ENCODE assay signal across 1 cellular context in the genomic region with DNA sequence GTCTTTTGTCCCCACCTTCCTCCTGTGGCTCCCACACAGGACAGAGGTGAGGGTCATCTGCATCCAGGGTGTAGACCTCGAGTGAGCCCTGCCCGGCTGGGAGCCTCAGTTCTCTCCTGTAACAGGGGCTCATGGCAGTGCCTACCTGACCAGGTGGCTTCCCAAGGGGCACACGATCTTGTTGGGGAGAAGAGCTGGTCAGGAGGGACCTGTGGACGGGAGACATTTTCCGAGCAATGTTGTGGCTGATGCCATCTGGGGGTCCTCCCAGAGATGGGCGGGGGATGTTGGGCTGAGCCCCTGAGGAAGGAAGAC.
TF ChIP-seq lines count a peak whose summit lies in the region.

No MANE protein-coding gene starts in this region.

TF ChIP-seq in HepG2, 621 proteins besides CTCF, POLR2A, EP300 and RAD21 (continues in another document):
- TF ChIP-seq, protein P1, sequence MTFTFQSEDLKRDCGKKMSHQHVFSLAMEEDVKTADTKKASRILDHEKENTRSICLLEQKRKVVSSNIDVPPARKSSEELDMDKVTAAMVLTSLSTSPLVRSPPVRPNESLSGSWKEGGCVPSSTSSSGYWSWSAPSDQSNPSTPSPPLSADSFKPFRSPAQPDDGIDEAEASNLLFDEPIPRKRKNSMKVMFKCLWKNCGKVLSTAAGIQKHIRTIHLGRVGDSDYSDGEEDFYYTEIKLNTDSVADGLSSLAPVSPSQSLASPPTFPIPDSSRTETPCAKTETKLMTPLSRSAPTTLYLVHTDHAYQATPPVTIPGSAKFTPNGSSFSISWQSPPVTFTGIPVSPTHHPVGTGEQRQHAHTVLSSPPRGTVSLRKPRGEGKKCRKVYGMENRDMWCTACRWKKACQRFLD (CRISPR knock-in tag; IDR thresholded peaks at IDR 0.05; ENCODE audit: borderline replicate concordance) = no peak
- TF ChIP-seq SNRNP70 (IDR thresholded peaks at IDR 0.05; ENCODE audit: low read depth, low read length) (no peak), HOXD1 (CRISPR knock-in tag; IDR thresholded peaks at IDR 0.05) (no peak), NBN (conservative IDR thresholded peaks at IDR 0.05) (no peak), RAD51 (IDR thresholded peaks at IDR 0.05; ENCODE audit: borderline replicate concordance) (no peak), MAFK (conservative IDR thresholded peaks at IDR 0.05 in 1 of 2, IDR thresholded peaks at IDR 0.05 in 1 of 2; ENCODE audit: low read length in 2 of 2) (no peak), MED1 (CRISPR knock-in tag; IDR thresholded peaks at IDR 0.05) (no peak), MYC (CRISPR knock-in tag; IDR thresholded peaks at IDR 0.05; ENCODE audit: borderline replicate concordance) (no peak), RFXANK (CRISPR knock-in tag; IDR thresholded peaks at IDR 0.05) (no peak), SMAD9 (CRISPR knock-in tag; IDR thresholded peaks at IDR 0.05) (no peak), ZNF101 (CRISPR knock-in tag; IDR thresholded peaks at IDR 0.05; ENCODE audit: borderline replicate concordance, low read depth) (0 out of 2 replicates have a peak, but pooled peaks have one; percentile 62), PTBP1 (IDR thresholded peaks at IDR 0.05; ENCODE audit: low read depth, low read length, poor library complexity, severe bottlenecking) (peak; percentile 5), ZNF703 (CRISPR knock-in tag; IDR thresholded peaks at IDR 0.05; ENCODE audit: borderline replicate concordance) (no peak), ZNF205 (CRISPR knock-in tag; IDR thresholded peaks at IDR 0.05) (no peak), HNRNPLL (IDR thresholded peaks at IDR 0.05; ENCODE audit: low read depth, low read length, poor library complexity, severe bottlenecking) (no peak), ISX (CRISPR knock-in tag; conservative IDR thresholded peaks at IDR 0.05) (no peak), TBX2 (CRISPR knock-in tag; IDR thresholded peaks at IDR 0.05; ENCODE audit: borderline replicate concordance) (no peak), ZNF556 (CRISPR knock-in tag; IDR thresholded peaks at IDR 0.05; ENCODE audit: borderline replicate concordance) (no peak), KDM5B (CRISPR knock-in tag; IDR thresholded peaks at IDR 0.05; ENCODE audit: borderline replicate concordance) (no peak), ZNF546 (CRISPR knock-in tag; conservative IDR thresholded peaks at IDR 0.05) (0 out of 2 replicates have a peak, but pooled peaks have one; percentile 9), SATB2 (CRISPR knock-in tag; IDR thresholded peaks at IDR 0.05) (no peak), ZKSCAN5 (CRISPR knock-in tag; IDR thresholded peaks at IDR 0.05) (no peak), GTF2F1 (IDR thresholded peaks at IDR 0.05; ENCODE audit: low read length) (no peak), NAIF1 (CRISPR knock-in tag; IDR thresholded peaks at IDR 0.05; ENCODE audit: borderline replicate concordance) (no peak), IKZF4 (CRISPR knock-in tag; IDR thresholded peaks at IDR 0.05; ENCODE audit: borderline replicate concordance, low read depth, not compliant biosample characterization) (no peak), ZNF543 (CRISPR knock-in tag; IDR thresholded peaks at IDR 0.05) (no peak), PRMT3 (CRISPR knock-in tag; IDR thresholded peaks at IDR 0.05; ENCODE audit: borderline replicate concordance, low read depth) (no peak), ZNF780A (CRISPR knock-in tag; IDR thresholded peaks at IDR 0.05) (no peak), ZNF3 (CRISPR knock-in tag; IDR thresholded peaks at IDR 0.05) (0 out of 2 replicates have a peak, but pooled peaks have one; percentile 1), ETV5 (CRISPR knock-in tag; IDR thresholded peaks at IDR 0.05; ENCODE audit: borderline replicate concordance) (no peak), SRY (CRISPR knock-in tag; IDR thresholded peaks at IDR 0.05) (peak; percentile 11; the same call in 1 of the 2 replicates), KDM3A (CRISPR knock-in tag; IDR thresholded peaks at IDR 0.05; ENCODE audit: low read depth) (no peak), SRSF1 (optimal IDR thresholded peaks at IDR 0.05; ENCODE audit: low read depth, low read length) (peak; percentile 0), HMG20A (CRISPR knock-in tag; IDR thresholded peaks at IDR 0.05; ENCODE audit: borderline replicate concordance) (no peak), MLLT10 (CRISPR knock-in tag; IDR thresholded peaks at IDR 0.05) (no peak), KLF12 (CRISPR knock-in tag; IDR thresholded peaks at IDR 0.05; ENCODE audit: borderline replicate concordance) (no peak)
- TF ChIP-seq, protein P2, sequence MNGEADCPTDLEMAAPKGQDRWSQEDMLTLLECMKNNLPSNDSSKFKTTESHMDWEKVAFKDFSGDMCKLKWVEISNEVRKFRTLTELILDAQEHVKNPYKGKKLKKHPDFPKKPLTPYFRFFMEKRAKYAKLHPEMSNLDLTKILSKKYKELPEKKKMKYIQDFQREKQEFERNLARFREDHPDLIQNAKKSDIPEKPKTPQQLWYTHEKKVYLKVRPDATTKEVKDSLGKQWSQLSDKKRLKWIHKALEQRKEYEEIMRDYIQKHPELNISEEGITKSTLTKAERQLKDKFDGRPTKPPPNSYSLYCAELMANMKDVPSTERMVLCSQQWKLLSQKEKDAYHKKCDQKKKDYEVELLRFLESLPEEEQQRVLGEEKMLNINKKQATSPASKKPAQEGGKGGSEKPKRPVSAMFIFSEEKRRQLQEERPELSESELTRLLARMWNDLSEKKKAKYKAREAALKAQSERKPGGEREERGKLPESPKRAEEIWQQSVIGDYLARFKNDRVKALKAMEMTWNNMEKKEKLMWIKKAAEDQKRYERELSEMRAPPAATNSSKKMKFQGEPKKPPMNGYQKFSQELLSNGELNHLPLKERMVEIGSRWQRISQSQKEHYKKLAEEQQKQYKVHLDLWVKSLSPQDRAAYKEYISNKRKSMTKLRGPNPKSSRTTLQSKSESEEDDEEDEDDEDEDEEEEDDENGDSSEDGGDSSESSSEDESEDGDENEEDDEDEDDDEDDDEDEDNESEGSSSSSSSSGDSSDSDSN (CRISPR knock-in tag; IDR thresholded peaks at IDR 0.05) = no peak
- TF ChIP-seq, protein P3, sequence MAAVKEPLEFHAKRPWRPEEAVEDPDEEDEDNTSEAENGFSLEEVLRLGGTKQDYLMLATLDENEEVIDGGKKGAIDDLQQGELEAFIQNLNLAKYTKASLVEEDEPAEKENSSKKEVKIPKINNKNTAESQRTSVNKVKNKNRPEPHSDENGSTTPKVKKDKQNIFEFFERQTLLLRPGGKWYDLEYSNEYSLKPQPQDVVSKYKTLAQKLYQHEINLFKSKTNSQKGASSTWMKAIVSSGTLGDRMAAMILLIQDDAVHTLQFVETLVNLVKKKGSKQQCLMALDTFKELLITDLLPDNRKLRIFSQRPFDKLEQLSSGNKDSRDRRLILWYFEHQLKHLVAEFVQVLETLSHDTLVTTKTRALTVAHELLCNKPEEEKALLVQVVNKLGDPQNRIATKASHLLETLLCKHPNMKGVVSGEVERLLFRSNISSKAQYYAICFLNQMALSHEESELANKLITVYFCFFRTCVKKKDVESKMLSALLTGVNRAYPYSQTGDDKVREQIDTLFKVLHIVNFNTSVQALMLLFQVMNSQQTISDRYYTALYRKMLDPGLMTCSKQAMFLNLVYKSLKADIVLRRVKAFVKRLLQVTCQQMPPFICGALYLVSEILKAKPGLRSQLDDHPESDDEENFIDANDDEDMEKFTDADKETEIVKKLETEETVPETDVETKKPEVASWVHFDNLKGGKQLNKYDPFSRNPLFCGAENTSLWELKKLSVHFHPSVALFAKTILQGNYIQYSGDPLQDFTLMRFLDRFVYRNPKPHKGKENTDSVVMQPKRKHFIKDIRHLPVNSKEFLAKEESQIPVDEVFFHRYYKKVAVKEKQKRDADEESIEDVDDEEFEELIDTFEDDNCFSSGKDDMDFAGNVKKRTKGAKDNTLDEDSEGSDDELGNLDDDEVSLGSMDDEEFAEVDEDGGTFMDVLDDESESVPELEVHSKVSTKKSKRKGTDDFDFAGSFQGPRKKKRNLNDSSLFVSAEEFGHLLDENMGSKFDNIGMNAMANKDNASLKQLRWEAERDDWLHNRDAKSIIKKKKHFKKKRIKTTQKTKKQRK (IDR thresholded peaks at IDR 0.05; ENCODE audit: low read length) = no peak
- TF ChIP-seq, protein P4, sequence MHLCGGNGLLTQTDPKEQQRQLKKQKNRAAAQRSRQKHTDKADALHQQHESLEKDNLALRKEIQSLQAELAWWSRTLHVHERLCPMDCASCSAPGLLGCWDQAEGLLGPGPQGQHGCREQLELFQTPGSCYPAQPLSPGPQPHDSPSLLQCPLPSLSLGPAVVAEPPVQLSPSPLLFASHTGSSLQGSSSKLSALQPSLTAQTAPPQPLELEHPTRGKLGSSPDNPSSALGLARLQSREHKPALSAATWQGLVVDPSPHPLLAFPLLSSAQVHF (CRISPR knock-in tag; IDR thresholded peaks at IDR 0.05) = no peak
- TF ChIP-seq, protein P5, sequence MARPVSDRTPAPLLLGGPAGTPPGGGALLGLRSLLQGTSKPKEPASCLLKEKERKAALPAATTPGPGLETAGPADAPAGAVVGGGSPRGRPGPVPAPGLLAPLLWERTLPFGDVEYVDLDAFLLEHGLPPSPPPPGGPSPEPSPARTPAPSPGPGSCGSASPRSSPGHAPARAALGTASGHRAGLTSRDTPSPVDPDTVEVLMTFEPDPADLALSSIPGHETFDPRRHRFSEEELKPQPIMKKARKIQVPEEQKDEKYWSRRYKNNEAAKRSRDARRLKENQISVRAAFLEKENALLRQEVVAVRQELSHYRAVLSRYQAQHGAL (CRISPR knock-in tag; IDR thresholded peaks at IDR 0.05; ENCODE audit: not compliant biosample characterization) = no peak
- TF ChIP-seq, protein P6, sequence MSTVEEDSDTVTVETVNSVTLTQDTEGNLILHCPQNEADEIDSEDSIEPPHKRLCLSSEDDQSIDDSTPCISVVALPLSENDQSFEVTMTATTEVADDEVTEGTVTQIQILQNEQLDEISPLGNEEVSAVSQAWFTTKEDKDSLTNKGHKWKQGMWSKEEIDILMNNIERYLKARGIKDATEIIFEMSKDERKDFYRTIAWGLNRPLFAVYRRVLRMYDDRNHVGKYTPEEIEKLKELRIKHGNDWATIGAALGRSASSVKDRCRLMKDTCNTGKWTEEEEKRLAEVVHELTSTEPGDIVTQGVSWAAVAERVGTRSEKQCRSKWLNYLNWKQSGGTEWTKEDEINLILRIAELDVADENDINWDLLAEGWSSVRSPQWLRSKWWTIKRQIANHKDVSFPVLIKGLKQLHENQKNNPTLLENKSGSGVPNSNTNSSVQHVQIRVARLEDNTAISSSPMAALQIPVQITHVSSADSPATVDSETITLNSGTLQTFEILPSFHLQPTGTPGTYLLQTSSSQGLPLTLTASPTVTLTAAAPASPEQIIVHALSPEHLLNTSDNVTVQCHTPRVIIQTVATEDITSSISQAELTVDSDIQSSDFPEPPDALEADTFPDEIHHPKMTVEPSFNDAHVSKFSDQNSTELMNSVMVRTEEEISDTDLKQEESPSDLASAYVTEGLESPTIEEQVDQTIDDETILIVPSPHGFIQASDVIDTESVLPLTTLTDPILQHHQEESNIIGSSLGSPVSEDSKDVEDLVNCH (CRISPR knock-in tag; IDR thresholded peaks at IDR 0.05) = no peak
- TF ChIP-seq, protein P7, sequence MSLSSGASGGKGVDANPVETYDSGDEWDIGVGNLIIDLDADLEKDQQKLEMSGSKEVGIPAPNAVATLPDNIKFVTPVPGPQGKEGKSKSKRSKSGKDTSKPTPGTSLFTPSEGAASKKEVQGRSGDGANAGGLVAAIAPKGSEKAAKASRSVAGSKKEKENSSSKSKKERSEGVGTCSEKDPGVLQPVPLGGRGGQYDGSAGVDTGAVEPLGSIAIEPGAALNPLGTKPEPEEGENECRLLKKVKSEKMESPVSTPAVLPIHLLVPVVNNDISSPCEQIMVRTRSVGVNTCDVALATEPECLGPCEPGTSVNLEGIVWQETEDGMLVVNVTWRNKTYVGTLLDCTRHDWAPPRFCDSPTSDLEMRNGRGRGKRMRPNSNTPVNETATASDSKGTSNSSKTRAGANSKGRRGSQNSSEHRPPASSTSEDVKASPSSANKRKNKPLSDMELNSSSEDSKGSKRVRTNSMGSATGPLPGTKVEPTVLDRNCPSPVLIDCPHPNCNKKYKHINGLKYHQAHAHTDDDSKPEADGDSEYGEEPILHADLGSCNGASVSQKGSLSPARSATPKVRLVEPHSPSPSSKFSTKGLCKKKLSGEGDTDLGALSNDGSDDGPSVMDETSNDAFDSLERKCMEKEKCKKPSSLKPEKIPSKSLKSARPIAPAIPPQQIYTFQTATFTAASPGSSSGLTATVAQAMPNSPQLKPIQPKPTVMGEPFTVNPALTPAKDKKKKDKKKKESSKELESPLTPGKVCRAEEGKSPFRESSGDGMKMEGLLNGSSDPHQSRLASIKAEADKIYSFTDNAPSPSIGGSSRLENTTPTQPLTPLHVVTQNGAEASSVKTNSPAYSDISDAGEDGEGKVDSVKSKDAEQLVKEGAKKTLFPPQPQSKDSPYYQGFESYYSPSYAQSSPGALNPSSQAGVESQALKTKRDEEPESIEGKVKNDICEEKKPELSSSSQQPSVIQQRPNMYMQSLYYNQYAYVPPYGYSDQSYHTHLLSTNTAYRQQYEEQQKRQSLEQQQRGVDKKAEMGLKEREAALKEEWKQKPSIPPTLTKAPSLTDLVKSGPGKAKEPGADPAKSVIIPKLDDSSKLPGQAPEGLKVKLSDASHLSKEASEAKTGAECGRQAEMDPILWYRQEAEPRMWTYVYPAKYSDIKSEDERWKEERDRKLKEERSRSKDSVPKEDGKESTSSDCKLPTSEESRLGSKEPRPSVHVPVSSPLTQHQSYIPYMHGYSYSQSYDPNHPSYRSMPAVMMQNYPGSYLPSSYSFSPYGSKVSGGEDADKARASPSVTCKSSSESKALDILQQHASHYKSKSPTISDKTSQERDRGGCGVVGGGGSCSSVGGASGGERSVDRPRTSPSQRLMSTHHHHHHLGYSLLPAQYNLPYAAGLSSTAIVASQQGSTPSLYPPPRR (CRISPR knock-in tag; IDR thresholded peaks at IDR 0.05; ENCODE audit: borderline replicate concordance) = no peak
- TF ChIP-seq, protein P8, sequence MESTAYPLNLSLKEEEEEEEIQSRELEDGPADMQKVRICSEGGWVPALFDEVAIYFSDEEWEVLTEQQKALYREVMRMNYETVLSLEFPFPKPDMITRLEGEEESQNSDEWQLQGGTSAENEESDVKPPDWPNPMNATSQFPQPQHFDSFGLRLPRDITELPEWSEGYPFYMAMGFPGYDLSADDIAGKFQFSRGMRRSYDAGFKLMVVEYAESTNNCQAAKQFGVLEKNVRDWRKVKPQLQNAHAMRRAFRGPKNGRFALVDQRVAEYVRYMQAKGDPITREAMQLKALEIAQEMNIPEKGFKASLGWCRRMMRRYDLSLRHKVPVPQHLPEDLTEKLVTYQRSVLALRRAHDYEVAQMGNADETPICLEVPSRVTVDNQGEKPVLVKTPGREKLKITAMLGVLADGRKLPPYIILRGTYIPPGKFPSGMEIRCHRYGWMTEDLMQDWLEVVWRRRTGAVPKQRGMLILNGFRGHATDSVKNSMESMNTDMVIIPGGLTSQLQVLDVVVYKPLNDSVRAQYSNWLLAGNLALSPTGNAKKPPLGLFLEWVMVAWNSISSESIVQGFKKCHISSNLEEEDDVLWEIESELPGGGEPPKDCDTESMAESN (CRISPR knock-in tag; conservative IDR thresholded peaks at IDR 0.05) = no peak
